27 cellular contexts compared by ENCODE assay signal in the genomic region with DNA sequence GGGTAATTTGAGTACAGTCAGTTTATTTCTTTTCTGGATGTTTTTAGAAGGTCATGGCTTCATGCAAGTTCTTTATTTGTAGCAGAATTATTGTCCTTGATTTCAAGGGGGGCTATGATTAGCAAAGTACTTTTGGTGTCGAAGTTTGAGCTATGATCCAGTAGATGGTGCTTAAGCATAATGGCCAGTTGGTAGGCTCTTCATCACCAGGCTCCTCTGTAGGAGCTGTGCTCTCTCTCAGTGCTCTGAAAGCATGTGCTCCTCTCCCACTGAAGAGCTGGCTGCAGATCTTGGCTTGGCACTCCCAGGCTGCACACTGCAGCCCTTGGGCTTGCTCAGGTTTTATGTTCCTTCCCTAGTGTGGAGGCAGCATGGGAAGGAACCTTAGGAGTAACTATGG.
"Had no signal": no experiment of that assay in that cellular context is flagged by ENCODE, and none has a peak within 500 bp of the region (broad histone marks: within the 10 kb centered on the region; RNA-seq: fewer than 3 reads in every experiment).

No MANE protein-coding gene starts in this region.

- H3K9me3 Mint-ChIP-seq: activated naive CD4-positive, alpha-beta T cell treated with anti-CD3 and anti-CD28 coated beads, Interleukin-2, amount 50 U/mL, for 24 hours had no signal

- ATAC-seq: activated CD8-positive, alpha-beta T cell treated with anti-CD3 and anti-CD28 coated beads for 36 hours; activated naive CD8-positive, alpha-beta T cell treated with anti-CD3 and anti-CD28 coated beads, Interleukin-2, amount 50 U/mL, for 24 hours; activated T-cell treated with anti-CD3 and anti-CD28 coated beads, Interleukin-2, amount 50 U/mL, for 4 hours; activated T-helper 17 cell treated with anti-CD3 and anti-CD28 coated beads, Interleukin-2, amount 50 U/mL, for 72 hours; body of pancreas; esophagus mucosa; T-helper 17 cell had no signal

- H3K4me3 Mint-ChIP-seq: activated CD8-positive, alpha-beta T cell treated with anti-CD3 and anti-CD28 coated beads for 36 hours; activated naive CD4-positive, alpha-beta T cell treated with anti-CD3 and anti-CD28 coated beads for 36 hours; activated naive CD4-positive, alpha-beta T cell treated with anti-CD3 and anti-CD28 coated beads, Interleukin-2, amount 50 U/mL, for 24 hours; activated naive CD8-positive, alpha-beta T cell treated with anti-CD3 and anti-CD28 coated beads for 36 hours; activated naive CD8-positive, alpha-beta T cell treated with anti-CD3 and anti-CD28 coated beads, Interleukin-2, amount 50 U/mL, for 24 hours; activated T-cell treated with anti-CD3 and anti-CD28 coated beads, Interleukin-2, amount 50 U/mL, for 4 hours; activated T-helper 17 cell treated with anti-CD3 and anti-CD28 coated beads, Interleukin-2, amount 50 U/mL, for 72 hours; T-helper 17 cell; T-helper 2 cell treated with Interferon-gamma antibody and Interleukin-4, amounts not matched to agents 5 μg/mL and 100 μg/mL, for 36 hours had no signal

- H3K4me1 Mint-ChIP-seq: activated naive CD4-positive, alpha-beta T cell treated with anti-CD3 and anti-CD28 coated beads, Interleukin-2, amount 50 U/mL, for 24 hours; activated naive CD8-positive, alpha-beta T cell treated with anti-CD3 and anti-CD28 coated beads for 36 hours; activated naive CD8-positive, alpha-beta T cell treated with anti-CD3 and anti-CD28 coated beads, Interleukin-2, amount 50 U/mL, for 24 hours; activated T-helper 17 cell treated with anti-CD3 and anti-CD28 coated beads, Interleukin-2, amount 50 U/mL, for 72 hours; T-helper 17 cell had no signal

- H3K27me3 Mint-ChIP-seq: activated CD8-positive, alpha-beta T cell treated with anti-CD3 and anti-CD28 coated beads for 36 hours; activated naive CD4-positive, alpha-beta T cell treated with anti-CD3 and anti-CD28 coated beads, Interleukin-2, amount 50 U/mL, for 24 hours; activated naive CD8-positive, alpha-beta T cell treated with anti-CD3 and anti-CD28 coated beads for 36 hours; activated naive CD8-positive, alpha-beta T cell treated with anti-CD3 and anti-CD28 coated beads, Interleukin-2, amount 50 U/mL, for 24 hours; activated T-helper 17 cell treated with anti-CD3 and anti-CD28 coated beads, Interleukin-2, amount 50 U/mL, for 72 hours; T-helper 17 cell had no signal

- H3K27ac Mint-ChIP-seq: activated CD8-positive, alpha-beta T cell treated with anti-CD3 and anti-CD28 coated beads for 36 hours; activated naive CD4-positive, alpha-beta T cell treated with anti-CD3 and anti-CD28 coated beads for 36 hours; activated naive CD4-positive, alpha-beta T cell treated with anti-CD3 and anti-CD28 coated beads, Interleukin-2, amount 50 U/mL, for 24 hours; activated naive CD8-positive, alpha-beta T cell treated with anti-CD3 and anti-CD28 coated beads for 36 hours; activated naive CD8-positive, alpha-beta T cell treated with anti-CD3 and anti-CD28 coated beads, Interleukin-2, amount 50 U/mL, for 24 hours; activated T-helper 17 cell treated with anti-CD3 and anti-CD28 coated beads, Interleukin-2, amount 50 U/mL, for 72 hours; T-helper 17 cell; T-helper 2 cell treated with Interferon-gamma antibody and Interleukin-4, amounts not matched to agents 5 μg/mL and 100 μg/mL, for 36 hours had no signal

- H3K9me3 ChIP-seq: adrenal gland, body of pancreas, colonic mucosa had no signal

- H3K27ac ChIP-seq: adrenal gland, body of pancreas, colonic mucosa had no signal

- H3K4me3 ChIP-seq: adrenal gland, body of pancreas, colonic mucosa had no signal

- DNase-seq: activated CD4-positive, alpha-beta T cell treated with anti-CD3 and anti-CD28 coated beads for 1 hour; activated CD4-positive, alpha-beta T cell treated with anti-CD3 and anti-CD28 coated beads for 4 hours; activated CD4-positive, alpha-beta T cell treated with anti-CD3 and anti-CD28 coated beads, Interleukin-2, amount 50 U/mL, for 1 hour; activated CD4-positive, alpha-beta T cell treated with anti-CD3 and anti-CD28 coated beads, Interleukin-2, amount 50 U/mL, for 48 hours; activated CD8-positive, alpha-beta memory T cell treated with anti-CD3 and anti-CD28 coated beads for 24 hours; activated CD8-positive, alpha-beta T cell treated with anti-CD3 and anti-CD28 coated beads for 36 hours; activated effector memory CD4-positive, alpha-beta T cell treated with anti-CD3 and anti-CD28 coated beads, Interleukin-2, amount 50 U/mL, for 16 hours; activated naive CD4-positive, alpha-beta T cell treated with anti-CD3 and anti-CD28 coated beads for 36 hours; activated naive CD8-positive, alpha-beta T cell treated with anti-CD3 and anti-CD28 coated beads for 36 hours; activated naive CD8-positive, alpha-beta T cell treated with anti-CD3 and anti-CD28 coated beads, Interleukin-2, amount 50 U/mL, for 24 hours; activated T-cell treated with anti-CD3 and anti-CD28 coated beads, Interleukin-2, amount 50 U/mL, for 4 hours; adrenal gland; amygdala; aorta; body of pancreas; caudate nucleus; colonic mucosa; effector CD8-positive, alpha-beta T cell; foreskin fibroblast; head of caudate nucleus; T-helper 1 cell; T-helper 17 cell; T1000 had no signal

- H3K4me1 ChIP-seq: adrenal gland, body of pancreas, colonic mucosa had no signal

- H3K36me3 ChIP-seq: adrenal gland, colonic mucosa had no signal

- H3K36me3 Mint-ChIP-seq: activated naive CD4-positive, alpha-beta T cell treated with anti-CD3 and anti-CD28 coated beads, Interleukin-2, amount 50 U/mL, for 24 hours; activated naive CD8-positive, alpha-beta T cell treated with anti-CD3 and anti-CD28 coated beads for 36 hours had no signal

- H3K27me3 ChIP-seq: adrenal gland, body of pancreas, colonic mucosa had no signal
